ENCODE assay signal across 1 cellular context in the genomic region with DNA sequence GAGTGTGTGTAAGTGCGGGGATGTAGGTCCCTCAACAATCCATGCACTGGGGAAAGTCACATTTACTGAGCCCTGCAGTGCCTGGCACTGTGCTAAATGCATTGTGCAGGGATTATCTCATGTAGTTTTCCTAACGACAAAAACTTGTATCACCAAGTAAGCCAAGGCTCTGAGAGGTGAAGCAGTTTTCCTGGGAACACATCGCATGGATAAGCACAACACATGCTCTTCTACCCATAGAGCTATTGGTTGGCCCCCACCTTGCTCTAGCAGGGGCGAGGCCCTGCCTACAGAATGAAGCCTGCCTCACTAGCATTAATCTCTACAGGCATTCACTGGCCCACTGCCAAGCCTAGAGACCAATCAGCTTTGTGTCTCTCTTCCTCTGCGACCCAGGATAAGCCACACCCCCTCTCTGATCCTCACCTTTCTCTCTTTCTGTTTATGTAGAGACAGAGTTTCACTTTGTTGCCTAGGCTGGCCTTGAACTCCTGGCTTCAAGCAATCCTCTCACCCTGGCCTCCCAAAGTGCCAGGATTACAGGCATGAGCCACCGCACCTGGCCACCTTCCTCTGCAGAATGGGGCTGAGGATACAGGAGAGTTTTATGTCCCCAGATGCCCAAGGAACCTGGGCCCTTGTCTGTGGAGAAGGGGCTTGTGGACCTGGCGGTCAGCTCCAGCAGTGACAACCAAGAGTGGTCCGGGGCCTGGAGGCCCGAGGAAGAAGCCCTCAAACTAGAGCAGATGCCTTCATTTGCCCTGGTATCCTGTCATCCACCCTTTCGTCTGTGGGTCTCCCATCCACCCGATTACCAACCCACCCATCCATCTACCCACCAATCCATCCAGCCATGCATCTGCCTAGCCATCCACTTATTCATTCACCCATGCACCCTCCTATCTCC.
TF ChIP-seq lines count a peak whose summit lies in the region.

No MANE protein-coding gene starts in this region.

TF ChIP-seq in H1, 55 proteins besides CTCF, POLR2A, EP300 and RAD21:
- TF ChIP-seq SIRT6 (IDR thresholded peaks at IDR 0.05; ENCODE audit: low read length) (no peak), CHD1 (IDR thresholded peaks at IDR 0.05; ENCODE audit: low read depth, low read length) (no peak), SAP30 (IDR thresholded peaks at IDR 0.05; ENCODE audit: insufficient read depth, insufficient replicate concordance, low read length) (no peak), BCL11A (IDR thresholded peaks at IDR 0.05; ENCODE audit: low read depth in 2 of 2, low read length in 2 of 2) (no peak)
- TF ChIP-seq, protein P1, sequence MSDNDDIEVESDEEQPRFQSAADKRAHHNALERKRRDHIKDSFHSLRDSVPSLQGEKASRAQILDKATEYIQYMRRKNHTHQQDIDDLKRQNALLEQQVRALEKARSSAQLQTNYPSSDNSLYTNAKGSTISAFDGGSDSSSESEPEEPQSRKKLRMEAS (IDR thresholded peaks at IDR 0.05), result peak; percentile 25; the same call in 1 of the 2 replicates
TF ChIP-seq in H1: peak in this region for 1.
